In the genomic region with DNA sequence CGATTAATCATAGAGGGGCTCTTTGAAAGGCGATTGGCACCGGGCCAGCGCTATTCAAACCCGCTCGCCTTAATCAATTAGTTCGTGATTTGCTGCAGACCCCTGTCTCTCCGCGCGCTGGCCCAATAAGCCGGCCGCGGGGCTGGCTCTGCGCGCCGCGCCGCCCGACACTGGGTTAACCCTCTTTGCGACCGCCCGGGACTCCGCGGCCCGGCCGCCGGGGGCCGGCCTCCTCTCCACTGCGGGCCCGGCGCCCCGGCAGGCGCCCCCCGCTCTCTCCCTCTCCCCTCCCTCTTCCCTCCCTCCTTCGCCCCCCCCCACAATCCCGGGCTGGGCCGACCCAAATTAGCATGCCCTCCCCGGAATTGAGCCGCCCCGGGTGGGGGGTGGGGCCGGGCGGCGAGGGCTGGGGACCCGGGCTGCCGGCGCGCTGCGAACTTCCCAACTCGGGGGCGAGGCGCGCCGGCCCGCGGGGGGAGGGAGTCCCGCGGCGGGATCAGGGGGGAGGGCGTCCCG, we compare ENCODE assay signal across 8 cellular contexts. TPM values are rescaled to one million over a fixed set of nuclear protein-coding genes. Genes with fewer than 3 reads are reported as not detected.
DNase-seq lines count a peak whose midpoint lies in the region; ATAC-seq and TF ChIP-seq lines count a peak whose summit lies in the region.

No MANE protein-coding gene starts in this region.

- peaks cover 8% of the 10 kb centered on the region for H3K27me3 ChIP-seq in endodermal cell (ENCODE audit: control insufficient read depth, insufficient read depth, low read length, poor library complexity, severe bottlenecking)

- H3K9me3 Mint-ChIP-seq in endodermal cell (no peaks in the 10 kb centered on the region), T-cell (no peaks in the 10 kb centered on the region)

- peak in 13 of 14 donors; percentile 13 to 94 (median 87) for DNase-seq in C1 segment of cervical spinal cord (lab: John Stamatoyannopoulos, UW)
- DNase-seq in NCI-H2171 (lab: John Stamatoyannopoulos, UW), result peak; percentile 45
- peak; percentile 95 for DNase-seq in endodermal cell
- DNase-seq in middle frontal gyrus (ENCODE audit: extremely low spot score, low spot score), result peak; percentile 71
- DNase-seq in T-cell, result no peak
- no peak for DNase-seq in NCI-H446 (lab: John Stamatoyannopoulos, UW)

- no peak overlapping the region for H3K27ac Mint-ChIP-seq in endodermal cell
- no peak overlapping the region for H3K27ac Mint-ChIP-seq in T-cell

- no peak for ATAC-seq in T-cell (replicated peaks in 1 of 4)
- no peak for ATAC-seq in HG02938 (IDR thresholded peaks at IDR 0.05; ENCODE audit: unreplicated experiment)
- ATAC-seq in HG03469 (IDR thresholded peaks at IDR 0.05; ENCODE audit: unreplicated experiment), result no peak

- H3K4me3 Mint-ChIP-seq in endodermal cell (peak overlapping the region; percentile 96), T-cell (no peak overlapping the region)

- H3K36me3 ChIP-seq in endodermal cell (ENCODE audit: control insufficient read depth, insufficient read depth, low read length), result no peaks in the 10 kb centered on the region

- peaks cover 20% of the 10 kb centered on the region for H3K36me3 Mint-ChIP-seq in endodermal cell (ENCODE audit: low read depth)
- no peaks in the 10 kb centered on the region for H3K36me3 Mint-ChIP-seq in T-cell

- 0% methylated on average over 7 to 54 of the region's 60 CpGs for WGBS in endodermal cell (ENCODE audit: insufficient coverage in 1 of 2, insufficient read length in 1 of 2), 2 experiments

- H3K4me1 Mint-ChIP-seq in endodermal cell, result peaks cover 31% of the 10 kb centered on the region
- peaks cover 0 to 15% (median 7%) of the 10 kb centered on the region in 3 donors for H3K4me1 Mint-ChIP-seq in T-cell

- H3K27me3 Mint-ChIP-seq in endodermal cell (ENCODE audit: insufficient read depth) (peaks cover 51% of the 10 kb centered on the region), T-cell (peaks cover 41 to 72% of the 10 kb centered on the region in 2 donors)

- POLR2A ChIA-PET in T-cell (lab: Charles Lee), result no interaction called here

- H3K9ac ChIP-seq in endodermal cell (ENCODE audit: extremely low read depth, low read length, poor library complexity, severe bottlenecking), result peak overlapping the region; percentile 51

- no peaks in the 10 kb centered on the region for H3K9me3 ChIP-seq in endodermal cell (ENCODE audit: control insufficient read depth, low read length)

- CTCF ChIA-PET in T-cell (lab: Charles Lee), result no interaction called here

- H3K4me1 ChIP-seq in endodermal cell (ENCODE audit: control insufficient read depth, insufficient read depth, low read length), result peaks cover 10% of the 10 kb centered on the region

- no peak for TF ChIP-seq CTCF in endodermal cell (conservative IDR thresholded peaks at IDR 0.05)

- peak overlapping the region; percentile 88 for H3K27ac ChIP-seq in endodermal cell (ENCODE audit: low read depth, low read length)

- H3K4me3 ChIP-seq in endodermal cell (ENCODE audit: low read length), result peak overlapping the region; percentile 99

RNA-seq across cellular contexts. Expression of a gene that starts 0.4 kb away (rescaled TPM):
- total RNA-seq in endodermal cell (100 to 1,000 TPM; 122 to 172 TPM), T-cell (under 1 TPM in 1 of 5 donors, not detected in 4; 0.09 TPM)
- 49.8 TPM for polyA plus RNA-seq in endodermal cell (2013, experiment 1 of 2)
- 45.5 TPM for polyA plus RNA-seq in endodermal cell (2013, experiment 2 of 2)

Comparison
In these comparisons a context has a peak if more than half of its experiments do, and no peak if none do; other contexts are left out.
1. DNase-seq: peak in C1 segment of cervical spinal cord (13 of 14), NCI-H2171 (single experiment), endodermal cell (single experiment) and middle frontal gyrus (single experiment); none in T-cell (0 of 34) and NCI-H446 (0 of 2).
2. RNA of a gene that starts 0.4 kb away (total RNA-seq): 122 to 172 TPM in endodermal cell; 0.09 TPM in T-cell; every median in the first group is over 100 times any median in the second.